In genomic region chr10:21899736-21900135, GRCh38 we compare ENCODE assay signal across 27 cellular contexts.
"Had no signal": no experiment of that assay in that cellular context is flagged by ENCODE, and none has a peak within 500 bp of the region (broad histone marks: within the 10 kb centered on the region; RNA-seq: fewer than 3 reads in every experiment).

No MANE protein-coding gene starts in this region.

- H3K9me3 ChIP-seq: stomach, suprapubic skin, testis, thoracic aorta, thyroid gland, tibial artery, transverse colon, upper lobe of left lung, upper lobe of right lung, uterus, vagina had no signal

- DNase-seq: stimulated activated CD4-positive, alpha-beta T cell treated with anti-CD3 and anti-CD28 coated beads, Interleukin-2, amount 100 ng/mL, for 48 hours; stimulated activated CD4-positive, alpha-beta T cell treated with anti-CD3 and anti-CD28 coated beads, Interleukin-4, amount 100 ng/mL, for 1 hour; stimulated activated CD4-positive, alpha-beta T cell treated with anti-CD3 and anti-CD28 coated beads, Interleukin-4, amount 100 ng/mL, for 24 hours; stimulated activated CD4-positive, alpha-beta T cell treated with anti-CD3 and anti-CD28 coated beads, Interleukin-4, amount 100 ng/mL, for 4 hours; stimulated activated CD8-positive, alpha-beta memory T cell treated with anti-CD3 and anti-CD28 coated beads, Interleukin-4, amount 100 ng/mL, for 48 hours; stimulated activated naive B cell treated with anti-CD40 and anti-IgM and Interleukin-4, amounts not matched to agents 10 μg/mL and 1 μg/mL and 100 μg/mL, for 72 hours; stimulated activated naive CD4-positive, alpha-beta T cell; stimulated activated naive CD4-positive, alpha-beta T cell treated with Interleukin-2 at 50 U/mL for 16 hours; stimulated activated naive CD8-positive, alpha-beta T cell treated with anti-CD3 and anti-CD28 coated beads, Interleukin-15, amount 100 ng/mL, for 72 hours; stimulated activated naive CD8-positive, alpha-beta T cell treated with anti-CD3 and anti-CD28 coated beads, Interleukin-15, Interleukin-2, amounts not matched to agents 100 U/mL and 50 U/mL, for 24 hours; stomach; substantia nigra; testis; thyroid gland; tibial artery; transverse colon; trophoblast cell; upper lobe of left lung; upper lobe of right lung; uterus had no signal

- H3K27me3 ChIP-seq: stomach, suprapubic skin, testis, thyroid gland, tibial artery, tibial nerve, transverse colon, upper lobe of left lung, upper lobe of right lung, uterus, vagina had no signal

- H3K36me3 ChIP-seq: uterus, vagina had no signal

- H3K4me3 ChIP-seq: stomach, suprapubic skin, testis, thoracic aorta, thyroid gland, tibial artery, tibial nerve, transverse colon, upper lobe of left lung, upper lobe of right lung, uterus, vagina had no signal

- H3K27ac ChIP-seq: stomach, suprapubic skin, testis, thoracic aorta, thyroid gland, tibial artery, tibial nerve, transverse colon, upper lobe of left lung, upper lobe of right lung, uterus, vagina had no signal

- FAIRE-seq: urothelium cell line had no signal

- H3K4me1 ChIP-seq: stomach, suprapubic skin, testis, thyroid gland, tibial artery, tibial nerve, transverse colon, upper lobe of right lung, uterus, vagina had no signal

- ATAC-seq: stimulated activated effector memory CD8-positive, alpha-beta T cell treated with anti-CD3 and anti-CD28 coated beads, Interleukin-12 subunit alpha, Interleukin-12 subunit beta, amount 100 ng/mL, for 72 hours; stimulated activated memory B cell treated with anti-CD40 and anti-IgM and Interleukin-4, amounts not matched to agents 10 μg/mL and 1 μg/mL and 100 μg/mL, for 72 hours; stimulated activated naive B cell treated with anti-CD40 and anti-IgM and Interleukin-4, amounts not matched to agents 10 μg/mL and 1 μg/mL and 100 μg/mL, for 72 hours; stimulated activated naive CD8-positive, alpha-beta T cell treated with anti-CD3 and anti-CD28 coated beads, Interleukin-15, amount 100 ng/mL, for 72 hours; stimulated activated naive CD8-positive, alpha-beta T cell treated with anti-CD3 and anti-CD28 coated beads, Interleukin-15, Interleukin-2, amounts not matched to agents 100 U/mL and 50 U/mL, for 24 hours; upper lobe of right lung had no signal
